In the genomic region with DNA sequence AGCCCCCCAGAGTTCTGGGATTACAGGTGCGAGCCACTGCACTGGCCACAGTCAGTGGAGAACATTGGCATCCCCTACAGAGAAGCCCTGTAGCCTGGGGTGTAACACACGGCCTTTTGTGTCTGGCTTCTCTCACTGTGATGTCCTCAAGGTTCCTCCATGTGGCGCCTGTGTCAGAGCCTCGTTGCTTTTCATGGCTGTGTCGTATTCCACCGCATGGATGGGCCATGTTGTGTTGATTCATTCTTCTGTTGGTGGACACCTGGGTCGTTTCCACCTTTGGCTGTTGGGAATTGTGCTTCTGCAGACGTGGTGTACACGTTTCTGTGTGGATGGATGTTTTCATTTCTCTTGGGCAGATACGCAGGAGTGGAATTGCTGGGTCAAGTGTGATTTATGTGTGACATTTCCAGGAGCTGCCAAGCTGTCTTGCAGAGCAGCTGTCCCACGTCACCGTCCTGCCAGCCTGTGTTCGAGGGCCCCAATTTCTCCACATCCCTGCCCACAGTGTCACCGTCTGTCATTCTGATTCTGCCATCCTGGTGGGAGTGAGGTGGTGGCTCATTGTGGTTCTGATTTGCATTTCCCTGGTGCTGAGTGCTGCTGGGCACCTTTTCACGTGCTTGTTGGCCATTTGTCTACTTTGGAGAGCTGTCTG, we compare ENCODE assay signal across 16 cellular contexts.
"Had no signal": no experiment of that assay in that cellular context is flagged by ENCODE, and none has a peak within 500 bp of the region (broad histone marks: within the 10 kb centered on the region; RNA-seq: fewer than 3 reads in every experiment).

No MANE protein-coding gene starts in this region.

- H3K36me3 ChIP-seq: colonic mucosa had no signal

- H3K4me1 Mint-ChIP-seq: endodermal cell, mesothelial cell of epicardium had no signal

- H3K9me3 ChIP-seq: colonic mucosa had no signal

- H3K4me1 ChIP-seq: colonic mucosa had no signal

- DNase-seq: activated CD4-positive, alpha-beta T cell treated with anti-CD3 and anti-CD28 coated beads for 1 hour; activated CD4-positive, alpha-beta T cell treated with anti-CD3 and anti-CD28 coated beads, Interleukin-2, amount 50 U/mL, for 4 hours; activated gamma-delta T cell; colonic mucosa; endodermal cell; foreskin fibroblast; hippocampal formation; left cardiac atrium; nephron progenitor cell; occipital lobe; stimulated activated naive CD4-positive, alpha-beta T cell treated with Interleukin-2 at 50 U/mL for 16 hours had no signal

- H3K36me3 Mint-ChIP-seq: activated naive CD4-positive, alpha-beta T cell treated with anti-CD3 and anti-CD28 coated beads, Interleukin-2, amount 50 U/mL, for 24 hours; type B pancreatic cell had no signal

- H3K9me3 Mint-ChIP-seq: activated naive CD4-positive, alpha-beta T cell treated with anti-CD3 and anti-CD28 coated beads, Interleukin-2, amount 50 U/mL, for 24 hours; endodermal cell; mesothelial cell of epicardium; nephron progenitor cell; type B pancreatic cell had no signal

- H3K27ac Mint-ChIP-seq: activated naive CD4-positive, alpha-beta T cell treated with anti-CD3 and anti-CD28 coated beads, Interleukin-2, amount 50 U/mL, for 24 hours; endodermal cell; mesothelial cell of epicardium; nephron progenitor cell; type B pancreatic cell had no signal

- H3K4me3 ChIP-seq: colonic mucosa, lung had no signal

- H3K27ac ChIP-seq: colonic mucosa, epithelial cell of prostate had no signal

- H3K27me3 ChIP-seq: colonic mucosa had no signal

- H3K27me3 Mint-ChIP-seq: activated naive CD4-positive, alpha-beta T cell treated with anti-CD3 and anti-CD28 coated beads, Interleukin-2, amount 50 U/mL, for 24 hours; type B pancreatic cell had no signal

- H3K4me3 Mint-ChIP-seq: activated naive CD4-positive, alpha-beta T cell treated with anti-CD3 and anti-CD28 coated beads, Interleukin-2, amount 50 U/mL, for 24 hours; endodermal cell; mesothelial cell of epicardium; nephron progenitor cell; type B pancreatic cell had no signal
